ENCODE assay signal across 23 cellular contexts in the genomic region with DNA sequence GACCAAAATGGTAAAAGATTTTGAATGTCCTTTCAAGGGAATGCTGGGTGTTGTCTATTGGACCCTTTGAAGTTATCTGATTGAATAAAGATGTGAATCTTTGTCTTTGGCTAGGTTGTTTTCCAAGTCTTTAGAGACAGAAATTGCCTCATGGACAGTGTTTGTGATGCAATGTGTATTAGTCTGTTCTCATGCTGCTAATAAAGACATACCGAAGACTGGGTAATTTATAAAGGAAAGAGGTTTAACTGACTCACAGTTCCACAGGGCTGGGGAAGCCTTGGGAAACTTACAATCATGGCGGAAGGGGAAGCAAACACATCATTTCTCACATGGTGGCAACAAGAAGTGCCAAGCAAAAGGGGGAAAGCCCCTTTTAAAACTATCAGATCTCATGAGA.
A peak's percentile ranks its signal among the peaks of the same experiment; 100 is the strongest.
DNase-seq lines count a peak whose midpoint lies in the region; TF ChIP-seq lines count a peak whose summit lies in the region.
"Had no signal": no experiment of that assay in that cellular context is flagged by ENCODE, and none has a peak within 500 bp of the region (broad histone marks: within the 10 kb centered on the region; RNA-seq: fewer than 3 reads in every experiment).

No MANE protein-coding gene starts in this region.

- no peak overlapping the region for H2BK20ac ChIP-seq in H9 (ENCODE audit: low read depth, low read length, poor library complexity, severe bottlenecking)

- no peaks in the 10 kb centered on the region for H3K79me1 ChIP-seq in H9 (ENCODE audit: insufficient read depth, low read depth, low read length, poor library complexity, severe bottlenecking)

- no peak overlapping the region for H3K4me2 ChIP-seq in H9 (ENCODE audit: insufficient read depth, insufficient read length, low read length)
- H3K4me2 ChIP-seq: BLaER1 had no signal

- H3K4me3 ChIP-seq in choroid plexus epithelial cell (ENCODE audit: low read depth, low read length) (no peak overlapping the region), subcutaneous abdominal adipose tissue (ENCODE audit: low read depth in 1 of 5, low read length in 5 of 5) (no peak overlapping the region), WERI-Rb-1 (ENCODE audit: low read depth, low read length) (no peak overlapping the region)
- H3K4me3 ChIP-seq: BLaER1, left lung, SJSA1 had no signal

- no peaks in the 10 kb centered on the region for H3K79me2 ChIP-seq in H9 (ENCODE audit: insufficient read depth, low read length)

- H4K91ac ChIP-seq in H9 (ENCODE audit: insufficient read length, low read depth, low read length) = no peak overlapping the region

- peaks cover 33 to 38% (median 33%) of the 10 kb centered on the region in 3 experiments for H3K36me3 Mint-ChIP-seq in H9 (ENCODE audit: insufficient read depth in 1 of 3, low read depth in 3 of 3)

- H2BK12ac ChIP-seq in H9 (ENCODE audit: insufficient read length, low read depth, low read length) = no peak overlapping the region

- H3K36me3 ChIP-seq in subcutaneous abdominal adipose tissue (ENCODE audit: control insufficient read depth in 5 of 5, insufficient read depth in 5 of 5, low read length in 5 of 5) (no peaks in the 10 kb centered on the region), WERI-Rb-1 (no peaks in the 10 kb centered on the region)
- H3K36me3 ChIP-seq: left lung, SJSA1 had no signal

- DNase-seq in GM04504 (ENCODE audit: low read depth) (peak; percentile 51), choroid plexus epithelial cell (ENCODE audit: low read depth) (peak; percentile 55), iris pigment epithelial cell (ENCODE audit: low read depth) (peak; percentile 63), AG08396 (ENCODE audit: low spot score) (no peak), WERI-Rb-1 (no peak), H9 (no peak)
- DNase-seq in effector CD4-positive, alpha-beta T cell = no peak
- DNase-seq: activated CD4-positive, CD25-positive, alpha-beta regulatory T cell; activated naive CD8-positive, alpha-beta T cell treated with anti-CD3 and anti-CD28 coated beads, Interleukin-2, amount 10 ng/mL, durations not matched to agents 7 days and 5 days; activated T-cell treated with anti-CD3 and anti-CD28 coated beads, Interleukin-2, amount 50 U/mL, for 72 hours; DMS 273 treated with DMSO at 0.1 percent for 48 hours; effector CD8-positive, alpha-beta T cell; GF-D8; left lung; NCI-H2171; NCI-H69; nucleus accumbens; PC-3; stimulated activated CD4-positive, alpha-beta T cell treated with anti-CD3 and anti-CD28 coated beads, Interleukin-4, amount 100 ng/mL, for 1 hour; substantia nigra had no signal

- no peak overlapping the region for H3T11ph ChIP-seq in H9 (ENCODE audit: low read length)

- no peak overlapping the region for H2AFZ ChIP-seq in H9 (ENCODE audit: low read length)

- no peak overlapping the region for H3K14ac ChIP-seq in H9 (ENCODE audit: insufficient read depth, low read length)

- no peaks in the 10 kb centered on the region for H3K23me2 ChIP-seq in H9 (ENCODE audit: insufficient read length, low read depth, low read length, poor library complexity, severe bottlenecking)

- H3K27ac Mint-ChIP-seq in H9 = no peak overlapping the region
- H3K27ac Mint-ChIP-seq: activated naive CD8-positive, alpha-beta T cell treated with anti-CD3 and anti-CD28 coated beads, Interleukin-2, amount 10 ng/mL, durations not matched to agents 7 days and 5 days; activated T-cell treated with anti-CD3 and anti-CD28 coated beads, Interleukin-2, amount 50 U/mL, for 72 hours had no signal

- H3K9ac ChIP-seq in subcutaneous abdominal adipose tissue (ENCODE audit: low read length in 5 of 5) (peak overlapping the region in 1 of 5 donors; percentile 98), H9 (ENCODE audit: extremely low read depth, insufficient read length, low read length) (no peak overlapping the region)
- H3K9ac ChIP-seq: BLaER1 had no signal

- H3K27me3 ChIP-seq in subcutaneous abdominal adipose tissue (ENCODE audit: control insufficient read depth in 5 of 5, insufficient read depth in 4 of 5, low read length in 5 of 5) = peaks cover 0 to 4% (median 0%) of the 10 kb centered on the region in 5 donors
- no peaks in the 10 kb centered on the region for H3K27me3 ChIP-seq in WERI-Rb-1 (ENCODE audit: insufficient read depth, low read depth, severe bottlenecking)
- no peaks in the 10 kb centered on the region for H3K27me3 ChIP-seq in H9 (ENCODE audit: insufficient read depth, low read length)
- H3K27me3 ChIP-seq: BLaER1, left lung, SJSA1 had no signal

- H3K4ac ChIP-seq in H9 (ENCODE audit: low read depth, low read length) = no peak overlapping the region

- no peak overlapping the region for H3K18ac ChIP-seq in H9 (ENCODE audit: insufficient read length, low read depth, low read length)

- H3K27ac ChIP-seq in subcutaneous abdominal adipose tissue (ENCODE audit: low read depth, low read length) (peak overlapping the region; percentile 6), WERI-Rb-1 (no peak overlapping the region), H9 (ENCODE audit: insufficient read length, low read depth, low read length) (no peak overlapping the region)
- H3K27ac ChIP-seq: BLaER1, left lung, SJSA1 had no signal

- TF ChIP-seq CTCF in choroid plexus epithelial cell (conservative IDR thresholded peaks at IDR 0.05; ENCODE audit: low read depth, low read length) (no peak), WERI-Rb-1 (IDR thresholded peaks at IDR 0.05; ENCODE audit: low read depth, low read length) (no peak), H9 (conservative IDR thresholded peaks at IDR 0.05) (no peak)

- H2BK5ac ChIP-seq in H9 (ENCODE audit: insufficient read length, low read length) = no peak overlapping the region

- H2BK120ac ChIP-seq in H9 (ENCODE audit: low read depth, low read length, poor library complexity, severe bottlenecking) = no peak overlapping the region

- peaks cover 39 to 47% of the 10 kb centered on the region in 2 experiments for H3K4me1 Mint-ChIP-seq in H9

- H2AK5ac ChIP-seq in H9 (ENCODE audit: insufficient read length, low read length) = no peak overlapping the region

- H4K5ac ChIP-seq in H9 (ENCODE audit: insufficient read length, low read depth, low read length) = no peak overlapping the region

- no peak overlapping the region for H3K4me3 Mint-ChIP-seq in H9
- H3K4me3 Mint-ChIP-seq: activated naive CD8-positive, alpha-beta T cell treated with anti-CD3 and anti-CD28 coated beads, Interleukin-2, amount 10 ng/mL, durations not matched to agents 7 days and 5 days; activated T-cell treated with anti-CD3 and anti-CD28 coated beads, Interleukin-2, amount 50 U/mL, for 72 hours had no signal

- no peak overlapping the region for H3K56ac ChIP-seq in H9 (ENCODE audit: insufficient read length, low read depth, low read length)

- H3K23ac ChIP-seq in H9 (ENCODE audit: insufficient read length, low read depth, low read length) = no peak overlapping the region

- H3K4me1 ChIP-seq in subcutaneous abdominal adipose tissue (ENCODE audit: control insufficient read depth in 5 of 5, insufficient read depth in 5 of 5, low read length in 5 of 5) (peaks cover 4 to 12% (median 6%) of the 10 kb centered on the region in 5 donors), H9 (ENCODE audit: insufficient read depth, low read length) (peaks cover 7% of the 10 kb centered on the region; the same call in 1 of the 2 replicates)
- H3K4me1 ChIP-seq: SJSA1 had no signal

- no peak overlapping the region for H2BK15ac ChIP-seq in H9 (ENCODE audit: low read depth, low read length)

- no CpG with 5 or more reads among the region's 2 CpGs for WGBS in H9 (ENCODE audit: extremely low coverage, insufficient read length, low lambda C conversion rate)

- H3K27me3 Mint-ChIP-seq in H9 (ENCODE audit: low read depth) = no peaks in the 10 kb centered on the region
- H3K27me3 Mint-ChIP-seq: activated naive CD8-positive, alpha-beta T cell treated with anti-CD3 and anti-CD28 coated beads, Interleukin-2, amount 10 ng/mL, durations not matched to agents 7 days and 5 days had no signal

- peaks cover 34% of the 10 kb centered on the region in 2 experiments for H3K9me3 Mint-ChIP-seq in H9

- H4K20me1 ChIP-seq in H9 (ENCODE audit: control insufficient read depth, insufficient read depth, insufficient read length) = no peaks in the 10 kb centered on the region
- H4K20me1 ChIP-seq: BLaER1 had no signal

- H4K8ac ChIP-seq in H9 (replicated peaks; ENCODE audit: insufficient read length, low read depth, low read length) = no peak overlapping the region

- H3K9me3 ChIP-seq in subcutaneous abdominal adipose tissue (ENCODE audit: control insufficient read depth in 5 of 5, low read length in 5 of 5) = no peaks in the 10 kb centered on the region
- H3K9me3 ChIP-seq in WERI-Rb-1 (ENCODE audit: severe bottlenecking) = peaks cover 10% of the 10 kb centered on the region
- H3K9me3 ChIP-seq in H9 (ENCODE audit: control insufficient read depth, low read depth, low read length) = peaks cover 8% of the 10 kb centered on the region
- H3K9me3 ChIP-seq: SJSA1 had no signal

Comparison
In these comparisons a context has a peak if more than half of its experiments do, and no peak if none do; other contexts are left out.
1. DNase-seq: peak in GM04504 (single experiment), choroid plexus epithelial cell (single experiment) and iris pigment epithelial cell (single experiment); none in effector CD4-positive, alpha-beta T cell (single experiment), AG08396 (single experiment), WERI-Rb-1 (single experiment) and H9 (single experiment).